In the genomic region with DNA sequence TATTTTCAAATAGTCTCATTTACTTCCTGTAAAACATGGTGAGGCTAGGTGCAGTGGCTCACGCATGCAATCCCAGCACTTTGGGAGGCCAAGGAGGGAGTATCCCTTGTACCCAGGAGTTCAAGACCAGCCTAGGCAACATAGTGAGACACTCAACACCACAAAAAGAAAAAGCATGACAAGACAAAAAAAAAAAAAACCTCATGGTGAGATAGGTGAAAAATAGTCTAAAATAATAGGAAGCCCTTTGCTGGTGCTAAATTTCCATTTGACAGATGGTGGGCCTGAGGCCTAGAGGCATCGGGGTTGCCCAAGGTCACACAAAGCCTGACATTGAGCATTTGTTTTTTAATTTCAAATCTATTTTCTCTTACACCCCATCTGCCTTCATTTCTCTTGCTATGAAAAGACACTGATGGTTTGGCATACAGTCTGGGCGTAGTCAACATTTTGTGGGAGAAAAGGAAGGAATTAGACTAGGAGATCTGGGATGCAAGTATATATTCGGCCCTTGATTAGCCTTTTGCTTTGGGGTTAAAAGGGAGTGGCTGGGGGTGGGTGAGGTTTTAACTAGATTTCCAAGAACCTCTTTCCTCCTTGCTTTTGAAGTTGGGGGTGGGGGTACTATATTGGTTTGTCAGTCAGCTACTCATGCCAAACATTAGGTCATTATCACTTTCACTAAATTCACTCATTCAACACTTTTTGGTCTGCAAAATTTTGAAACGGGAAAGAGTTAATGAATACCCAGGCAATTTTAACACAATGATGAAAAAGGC, we compare ENCODE assay signal across 19 cellular contexts. TPM values are rescaled to one million over a fixed set of nuclear protein-coding genes. Genes with fewer than 3 reads are reported as not detected.
DNase-seq lines count a peak whose midpoint lies in the region; ATAC-seq, FAIRE-seq and TF ChIP-seq lines count a peak whose summit lies in the region.
"Had no signal": no experiment of that assay in that cellular context is flagged by ENCODE, and none has a peak within 500 bp of the region (broad histone marks: within the 10 kb centered on the region; RNA-seq: fewer than 3 reads in every experiment).

No MANE protein-coding gene starts in this region.

- H3K36me3 ChIP-seq in GM12878 (ENCODE audit: control insufficient read depth in 2 of 2, insufficient read depth in 2 of 2, low read length in 1 of 2): peaks cover 0 to 17% of the 10 kb centered on the region in 2 experiments; a peak in 1 of 4 replicates
- H3K36me3 ChIP-seq: vagina had no signal

- no peak overlapping the region for H3K9ac ChIP-seq in GM12878 (ENCODE audit: control insufficient read depth, insufficient read depth, low read length)

- H3K4me1 Mint-ChIP-seq in activated naive CD4-positive, alpha-beta T cell treated with anti-CD3 and anti-CD28 coated beads, Interleukin-2, amount 50 U/mL, for 24 hours: peaks cover 95% of the 10 kb centered on the region
- peaks cover 89 to 95% (median 92%) of the 10 kb centered on the region in 3 donors for H3K4me1 Mint-ChIP-seq in T-cell
- peaks cover 45% of the 10 kb centered on the region for H3K4me1 Mint-ChIP-seq in type B pancreatic cell (ENCODE audit: unreplicated experiment)

- intact Hi-C loops in GM12878 (cut with micrococcal nuclease; ENCODE audit: unreplicated experiment): no loop called here

- H3K9me3 Mint-ChIP-seq in activated naive CD4-positive, alpha-beta T cell treated with anti-CD3 and anti-CD28 coated beads, Interleukin-2, amount 50 U/mL, for 24 hours: no peaks in the 10 kb centered on the region
- H3K9me3 Mint-ChIP-seq in T-cell (no peaks in the 10 kb centered on the region), type B pancreatic cell (peaks cover 7% of the 10 kb centered on the region)

- H2AFZ ChIP-seq in GM12878 (ENCODE audit: control insufficient read depth, low read depth, low read length): no peak overlapping the region
- H2AFZ ChIP-seq: hepatocyte had no signal

- H3K9me3 ChIP-seq in GM12878 (replicated peaks; ENCODE audit: control insufficient read depth, insufficient read depth, low read length): no peaks in the 10 kb centered on the region
- H3K9me3 ChIP-seq: vagina had no signal

- DNase-seq in activated naive CD4-positive, alpha-beta T cell treated with Interleukin-2 at 50 U/mL for 16 hours: no peak
- no peak for DNase-seq in T-cell
- DNase-seq in GM12878 (ENCODE audit: low read depth, low spot score): no peak
- no peak for DNase-seq in type B pancreatic cell (ENCODE audit: extremely low spot score, unreplicated experiment)
- DNase-seq in NOMO-1 (lab: John Stamatoyannopoulos, UW; ENCODE audit: unreplicated experiment in 2 of 2): no peak
- DNase-seq: activated CD4-positive, alpha-beta T cell treated with anti-CD3 and anti-CD28 coated beads for 48 hours; GF-D8; KBM-7; mammary epithelial cell; NCI-H1092; NCI-H69; SHP77 treated with DMSO at 0.1 percent for 48 hours; T-helper 9 cell had no signal

- no peak for FAIRE-seq in GM12878 (lab: Jason Lieb, UNC)
- FAIRE-seq: GM12892, keratinocyte had no signal

- no peak for TF ChIP-seq POLR2A in GM12878 (IDR thresholded peaks at IDR 0.05; ENCODE audit: low read depth, low read length)

- H3K27me3 Mint-ChIP-seq in activated naive CD4-positive, alpha-beta T cell treated with anti-CD3 and anti-CD28 coated beads, Interleukin-2, amount 50 U/mL, for 24 hours: no peaks in the 10 kb centered on the region
- no peaks in the 10 kb centered on the region for H3K27me3 Mint-ChIP-seq in T-cell
- H3K27me3 Mint-ChIP-seq in type B pancreatic cell: no peaks in the 10 kb centered on the region

- H3K4me3 ChIP-seq in GM12878: no peak overlapping the region
- H3K4me3 ChIP-seq: hepatocyte, vagina had no signal

- 98% methylated on average over 5 of the region's 5 CpGs for WGBS in GM12878 (ENCODE audit: insufficient coverage, insufficient replicate concordance, low lambda C conversion rate, missing lambda C conversion rate)

- H3K79me2 ChIP-seq in GM12878 (ENCODE audit: control insufficient read depth, insufficient read depth, low read length): peaks cover 87% of the 10 kb centered on the region

- TF ChIP-seq CTCF in GM12878 (IDR thresholded peaks at IDR 0.05 in 2 of 3, conservative IDR thresholded peaks at IDR 0.05 in 1 of 3; ENCODE audit: control insufficient read depth in 2 of 3, extremely low read depth in 1 of 3, insufficient read depth in 1 of 3, low read depth in 3 of 3, low read length in 3 of 3) (no peak), type B pancreatic cell (conservative IDR thresholded peaks at IDR 0.05) (no peak)

- peak overlapping the region; percentile 6; the same call in 1 of the 2 replicates for H3K4me2 ChIP-seq in GM12878 (ENCODE audit: control insufficient read depth, insufficient read depth)
- H3K4me2 ChIP-seq: hepatocyte had no signal

- no peak for ATAC-seq in T-cell (replicated peaks in 1 of 4)
- no peak for ATAC-seq in GM12878
- ATAC-seq in HG02970 (IDR thresholded peaks at IDR 0.05; ENCODE audit: low FRiP score, unreplicated experiment): no peak

- H3K27me3 ChIP-seq in GM12878 (replicated peaks in 1 of 2; ENCODE audit: control insufficient read depth in 2 of 2, insufficient read depth in 2 of 2, low read length in 1 of 2): no peaks in the 10 kb centered on the region
- H3K27me3 ChIP-seq: hepatocyte, vagina had no signal

- H3K4me1 ChIP-seq in GM12878 (ENCODE audit: control insufficient read depth, insufficient read depth, low read length): peaks cover 49% of the 10 kb centered on the region

- peak overlapping the region; percentile 69 for H3K4me3 Mint-ChIP-seq in activated naive CD4-positive, alpha-beta T cell treated with anti-CD3 and anti-CD28 coated beads, Interleukin-2, amount 50 U/mL, for 24 hours
- peak overlapping the region in 2 of 3 donors; percentile 42 to 51 for H3K4me3 Mint-ChIP-seq in T-cell
- H3K4me3 Mint-ChIP-seq in type B pancreatic cell: no peak overlapping the region

- in situ Hi-C loops in GM12878 (cut with MboI): no loop called here

- POLR2A ChIA-PET in T-cell (lab: Charles Lee) (interaction anchor here in 1 of 2 donors (0.8 to 1.1 kb wide), 2 partner anchors 10 to 27 kb away, joined by 3 to 6 read pairs; no protein-coding TSS in a partner anchor), GM12878 (lab: Charles Lee) (interaction anchor here (0.8 to 3.3 kb wide), 3 partner anchors 9 to 36 kb away, joined by 3 to 26 read pairs (median 3); no protein-coding TSS in a partner anchor)

- peaks cover 27% of the 10 kb centered on the region for H3K36me3 Mint-ChIP-seq in activated naive CD4-positive, alpha-beta T cell treated with anti-CD3 and anti-CD28 coated beads, Interleukin-2, amount 50 U/mL, for 24 hours
- H3K36me3 Mint-ChIP-seq in T-cell: peaks cover 23% of the 10 kb centered on the region
- peaks cover 11% of the 10 kb centered on the region for H3K36me3 Mint-ChIP-seq in type B pancreatic cell

- H3K27ac ChIP-seq in GM12878 (ENCODE audit: control insufficient read depth, insufficient read depth): no peak overlapping the region
- H3K27ac ChIP-seq: hepatocyte, vagina had no signal

- CTCF ChIA-PET in T-cell (lab: Charles Lee): no interaction called here
- CTCF ChIA-PET in GM12878 (lab: Yijun Ruan, JAX): interaction anchor here (1.5 to 1.6 kb wide), 2 partner anchors 9 to 10 kb away, joined by 3 to 7 read pairs; no protein-coding TSS in a partner anchor

- BruUV-seq in GM12878 (replicated peaks; lab: Mats Ljungman, UMichigan): no TSS peak

- H3K27ac Mint-ChIP-seq in activated naive CD4-positive, alpha-beta T cell treated with anti-CD3 and anti-CD28 coated beads, Interleukin-2, amount 50 U/mL, for 24 hours: peak overlapping the region; percentile 90
- peak overlapping the region; percentile 77 for H3K27ac Mint-ChIP-seq in T-cell
- peak overlapping the region; percentile 20 for H3K27ac Mint-ChIP-seq in type B pancreatic cell

- TF ChIP-seq EP300 in GM12878 (IDR thresholded peaks at IDR 0.05; ENCODE audit: borderline replicate concordance in 1 of 2, control insufficient read depth in 1 of 2, low read depth in 2 of 2, low read length in 2 of 2): no peak

- RAD21 ChIA-PET in GM12878 (lab: Charles Lee; ENCODE audit: unreplicated experiment): interaction anchor here (6.3 kb wide), 1 partner anchor 7 kb away, joined by 58 read pairs; no protein-coding TSS in a partner anchor

- SMC1A ChIA-PET in GM12878 (lab: Charles Lee; ENCODE audit: uncharacterized antibody, unreplicated experiment): interaction anchor here (0.7 to 5.7 kb wide), 5 partner anchors 7 to 40 kb away, joined by 3 to 80 read pairs (median 3); no protein-coding TSS in a partner anchor

- no peak for TF ChIP-seq RAD21 in GM12878 (IDR thresholded peaks at IDR 0.05; ENCODE audit: insufficient read depth, low read depth, low read length)

- H4K20me1 ChIP-seq in GM12878 (ENCODE audit: control insufficient read depth, insufficient read depth): no peaks in the 10 kb centered on the region; the same call in 1 of the 2 replicates

RNA-seq across cellular contexts. Expression of gene RAB8B, which starts 11.2 kb away (rescaled TPM):
- total RNA-seq in T-cell: 10 to 100 TPM; 52.2 to 66.7 (median 55.7) TPM
- 40.8 and 42.3 TPM in 2 replicates for total RNA-seq in GM12878 (2013; cell fraction: nucleolus; rRNA removed)
- total RNA-seq in GM12878 (2014; rRNA removed): 52.0 and 71.2 TPM in 2 replicates
- 98.5 and 104 TPM in 2 replicates for total RNA-seq in GM12878 (2014; rRNA removed; fragmentation: Illumina TruSeq; extraction: Trizol)
- 71.7 and 73.1 TPM in 2 replicates for total RNA-seq in GM12878 (2021)
- 23.3 TPM for polyA plus RNA-seq in GM12878 (2011; ENCODE audit: low read depth)
- 76.0 and 120 TPM in 2 replicates for polyA plus RNA-seq in GM12878 (2011; rRNA removed)
- 25.1 and 48.1 TPM in 2 replicates for polyA plus RNA-seq in GM12878 (2011; cell fraction: cytosol; rRNA removed)
- 32.8 and 39.5 TPM in 2 replicates for polyA plus RNA-seq in GM12878 (2011; cell fraction: nucleus; rRNA removed)
- polyA plus RNA-seq in GM12878 (2012): 47.5 and 47.8 TPM in 2 replicates
- 76.4 and 123 TPM in 2 replicates for polyA plus RNA-seq in GM12878 (2014; fragmentation: Illumina TruSeq; extraction: Trizol)
- polyA plus RNA-seq in GM12878 (2014; fragmentation: Nextera tagmentation; extraction: Ambion mirVana): 10 to 100 TPM; 17.8 to 26.0 TPM
- polyA plus RNA-seq in GM12878 (2014; rRNA removed): 49.0 and 53.4 TPM in 2 replicates
- polyA plus RNA-seq in GM12878 (2016; fragmentation: Nextera tagmentation; extraction: Ambion mirVana): 10 to 100 TPM; 64.0 to 66.3 TPM
- polyA minus RNA-seq in GM12878 (2011; rRNA and poly(A)+ RNA removed): 71.1 and 79.5 TPM in 2 replicates
- 107 and 133 TPM in 2 replicates for polyA minus RNA-seq in GM12878 (2011; cell fraction: cytosol; rRNA and poly(A)+ RNA removed)
- polyA minus RNA-seq in GM12878 (2011; cell fraction: nucleus; rRNA and poly(A)+ RNA removed): 11.1 and 13.0 TPM in 2 replicates
- 26.5 and 36.8 TPM in 2 replicates for total RNA-seq in type B pancreatic cell (ENCODE audit: low replicate concordance)

RNA-seq across cellular contexts. Expression of gene RPS27L, which starts 43.4 kb away (rescaled TPM):
- total RNA-seq in T-cell: 100 to 1,000 TPM in 3 of 5 donors, 10 to 100 TPM in 2; 48.3 to 123 (median 106) TPM
- total RNA-seq in GM12878 (2013; cell fraction: nucleolus; rRNA removed): 60.8 and 66.7 TPM in 2 replicates
- 141 and 166 TPM in 2 replicates for total RNA-seq in GM12878 (2014; rRNA removed)
- 169 and 170 TPM in 2 replicates for total RNA-seq in GM12878 (2014; rRNA removed; fragmentation: Illumina TruSeq; extraction: Trizol)
- total RNA-seq in GM12878 (2021): 144 and 145 TPM in 2 replicates
- polyA plus RNA-seq in GM12878 (2011; ENCODE audit: low read depth): 70.4 TPM
- 265 and 363 TPM in 2 replicates for polyA plus RNA-seq in GM12878 (2011; rRNA removed)
- 107 and 134 TPM in 2 replicates for polyA plus RNA-seq in GM12878 (2011; cell fraction: cytosol; rRNA removed)
- polyA plus RNA-seq in GM12878 (2011; cell fraction: nucleus; rRNA removed): 65.9 and 76.8 TPM in 2 replicates
- polyA plus RNA-seq in GM12878 (2012): 162 and 187 TPM in 2 replicates
- 133 and 151 TPM in 2 replicates for polyA plus RNA-seq in GM12878 (2014; fragmentation: Illumina TruSeq; extraction: Trizol)
- polyA plus RNA-seq in GM12878 (2014; fragmentation: Nextera tagmentation; extraction: Ambion mirVana): 100 to 1,000 TPM; 468 to 596 TPM
- polyA plus RNA-seq in GM12878 (2014; rRNA removed): 157 and 175 TPM in 2 replicates
- polyA plus RNA-seq in GM12878 (2016; fragmentation: Nextera tagmentation; extraction: Ambion mirVana): 100 to 1,000 TPM; 968 to 970 TPM
- 31.7 and 43.2 TPM in 2 replicates for polyA minus RNA-seq in GM12878 (2011; rRNA and poly(A)+ RNA removed)
- polyA minus RNA-seq in GM12878 (2011; cell fraction: cytosol; rRNA and poly(A)+ RNA removed): 19.0 and 24.1 TPM in 2 replicates
- 21.6 and 30.4 TPM in 2 replicates for polyA minus RNA-seq in GM12878 (2011; cell fraction: nucleus; rRNA and poly(A)+ RNA removed)
- total RNA-seq in type B pancreatic cell (ENCODE audit: low replicate concordance): 205 and 235 TPM in 2 replicates

Comparison
In these comparisons a context has a peak if more than half of its experiments do, and no peak if none do; other contexts are left out.
1. H3K27ac Mint-ChIP-seq: peak in every context shown above with its lines; median percentile 90 in activated naive CD4-positive, alpha-beta T cell treated with anti-CD3 and anti-CD28 coated beads, Interleukin-2, amount 50 U/mL, for 24 hours; 77 in T-cell; 20 in type B pancreatic cell.